28 cellular contexts compared by ENCODE assay signal in the genomic region with DNA sequence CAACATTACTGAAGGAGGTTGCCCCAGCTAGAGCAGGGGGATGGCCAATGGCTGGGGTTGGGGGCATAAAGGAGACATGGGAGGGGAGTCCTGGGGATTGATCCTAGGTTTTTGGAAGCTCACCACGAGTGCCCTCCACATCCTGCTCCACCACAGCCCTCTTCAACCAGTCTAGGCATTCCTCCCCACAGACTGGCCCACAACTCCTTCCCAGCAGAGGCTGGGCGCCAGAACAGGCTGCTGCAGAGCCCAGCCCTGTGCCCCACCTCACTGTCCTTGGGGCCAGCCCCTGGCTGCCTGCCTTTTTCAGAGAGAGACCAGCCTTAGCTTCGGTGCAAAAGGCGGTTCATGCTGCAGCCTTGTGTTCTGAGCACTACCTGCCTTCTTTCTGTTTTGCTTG.
"Had no signal": no experiment of that assay in that cellular context is flagged by ENCODE, and none has a peak within 500 bp of the region (broad histone marks: within the 10 kb centered on the region; RNA-seq: fewer than 3 reads in every experiment).

No MANE protein-coding gene starts in this region.

- H3K4me1 Mint-ChIP-seq: immature natural killer cell; naive thymus-derived CD4-positive, alpha-beta T cell; stimulated activated naive B cell treated with anti-CD40 and anti-IgM and Interleukin-4, amounts not matched to agents 10 μg/mL and 1 μg/mL and 100 μg/mL, for 72 hours had no signal

- DNase-seq: hypothalamus; immature natural killer cell; kidney; left colon; left lung; lower lobe of right lung; midbrain; naive thymus-derived CD4-positive, alpha-beta T cell; nucleus accumbens; ovary; stimulated activated CD4-positive, alpha-beta T cell treated with anti-CD3 and anti-CD28 coated beads, Interleukin-12 subunit alpha, Interleukin-12 subunit beta, amount 100 ng/mL, for 4 hours; stimulated activated CD4-positive, alpha-beta T cell treated with anti-CD3 and anti-CD28 coated beads, Interleukin-15, amount 100 ng/mL, for 24 hours; stimulated activated CD4-positive, alpha-beta T cell treated with anti-CD3 and anti-CD28 coated beads, Interleukin-2, amount 100 ng/mL, for 24 hours; stimulated activated CD4-positive, alpha-beta T cell treated with anti-CD3 and anti-CD28 coated beads, Interleukin-4, amount 100 ng/mL, for 1 hour; stimulated activated naive B cell treated with anti-CD40 and anti-IgM and Interleukin-4, amounts not matched to agents 10 μg/mL and 1 μg/mL and 100 μg/mL, for 72 hours; stimulated activated naive CD8-positive, alpha-beta T cell treated with anti-CD3 and anti-CD28 coated beads, Interleukin-15, Interleukin-2, amounts not matched to agents 100 U/mL and 50 U/mL, for 24 hours; stomach; testis; thyroid gland; transverse colon; uterus had no signal

- H3K27me3 Mint-ChIP-seq: stimulated activated naive B cell treated with anti-CD40 and anti-IgM and Interleukin-4, amounts not matched to agents 10 μg/mL and 1 μg/mL and 100 μg/mL, for 72 hours had no signal

- H3K9me3 Mint-ChIP-seq: immature natural killer cell; natural killer cell treated with Interleukin-12 subunit alpha and Interleukin-12 subunit beta and Interleukin-15 and Interleukin-18, amount 100 ng/mL, for 72 hours had no signal

- FAIRE-seq: islet of Langerhans, kidney had no signal

- H3K4me1 ChIP-seq: left lung, lower lobe of right lung, right atrium auricular region, stomach, testis, thyroid gland, transverse colon, uterus had no signal

- H3K27ac ChIP-seq: left lung, lower lobe of right lung, ovary, right atrium auricular region, skin epidermis, stomach, testis, thyroid gland, transverse colon, uterus had no signal

- H3K9me3 ChIP-seq: lower lobe of right lung, mucosa of descending colon, ovary, right atrium auricular region, testis, thyroid gland, transverse colon, uterus had no signal

- H3K27me3 ChIP-seq: left lung, ovary, right atrium auricular region, stomach, testis, thyroid gland, transverse colon, uterus had no signal

- H3K36me3 ChIP-seq: left lung, lower lobe of right lung, ovary, right atrium auricular region, stomach, thyroid gland, transverse colon, uterus had no signal

- H3K36me3 Mint-ChIP-seq: natural killer cell treated with Interleukin-12 subunit alpha and Interleukin-12 subunit beta and Interleukin-15 and Interleukin-18, amount 100 ng/mL, for 72 hours had no signal

- ATAC-seq: left colon; left lung; mucosa of descending colon; naive thymus-derived CD4-positive, alpha-beta T cell; sciatic nerve; stimulated activated naive B cell treated with anti-CD40 and anti-IgM and Interleukin-4, amounts not matched to agents 10 μg/mL and 1 μg/mL and 100 μg/mL, for 72 hours; stimulated activated naive CD8-positive, alpha-beta T cell treated with anti-CD3 and anti-CD28 coated beads, Interleukin-15, Interleukin-2, amounts not matched to agents 100 U/mL and 50 U/mL, for 24 hours had no signal

- H3K27ac Mint-ChIP-seq: immature natural killer cell; naive thymus-derived CD4-positive, alpha-beta T cell; natural killer cell treated with Interleukin-12 subunit alpha and Interleukin-12 subunit beta and Interleukin-15 and Interleukin-18, amount 100 ng/mL, for 72 hours; progenitor cell of endocrine pancreas; stimulated activated naive B cell treated with anti-CD40 and anti-IgM and Interleukin-4, amounts not matched to agents 10 μg/mL and 1 μg/mL and 100 μg/mL, for 72 hours had no signal

- H3K4me3 Mint-ChIP-seq: immature natural killer cell; naive thymus-derived CD4-positive, alpha-beta T cell; natural killer cell treated with Interleukin-12 subunit alpha and Interleukin-12 subunit beta and Interleukin-15 and Interleukin-18, amount 100 ng/mL, for 72 hours; stimulated activated naive B cell treated with anti-CD40 and anti-IgM and Interleukin-4, amounts not matched to agents 10 μg/mL and 1 μg/mL and 100 μg/mL, for 72 hours had no signal

- H3K4me3 ChIP-seq: left lung, lower lobe of right lung, mucosa of descending colon, ovary, right atrium auricular region, skin epidermis, stomach, testis, thyroid gland, transverse colon, uterus had no signal
